ENCODE assay signal across 1 cellular context in genomic region chr3:114350271-114350670, GRCh38.
TF ChIP-seq lines count a peak whose summit lies in the region.

No MANE protein-coding gene starts in this region.

TF ChIP-seq in H1, 55 proteins besides CTCF, POLR2A, EP300 and RAD21:
- no peak for TF ChIP-seq TEAD4 (IDR thresholded peaks at IDR 0.05; ENCODE audit: low read depth, low read length)
- no peak for TF ChIP-seq RFX5 (IDR thresholded peaks at IDR 0.05; ENCODE audit: borderline replicate concordance, low read depth, low read length)
- no peak for TF ChIP-seq CHD1 (IDR thresholded peaks at IDR 0.05; ENCODE audit: low read depth, low read length)
- TF ChIP-seq PHF8 (conservative IDR thresholded peaks at IDR 0.05; ENCODE audit: low read depth, low read length), result no peak
- TF ChIP-seq SUZ12 (IDR thresholded peaks at IDR 0.05; ENCODE audit: low read length), result no peak
- no peak for TF ChIP-seq FOSL1 (IDR thresholded peaks at IDR 0.05; ENCODE audit: insufficient read depth, low read depth, low read length)
- TF ChIP-seq RXRA (IDR thresholded peaks at IDR 0.05; ENCODE audit: insufficient read depth, low read depth, low read length), result no peak
- no peak for TF ChIP-seq KDM1A (IDR thresholded peaks at IDR 0.05; ENCODE audit: borderline replicate concordance, low read length)
- no peak for TF ChIP-seq SP2 (IDR thresholded peaks at IDR 0.05; ENCODE audit: low read length)
- no peak for TF ChIP-seq BCL11A (IDR thresholded peaks at IDR 0.05; ENCODE audit: low read depth in 2 of 2, low read length in 2 of 2)
- no peak for TF ChIP-seq EGR1 (IDR thresholded peaks at IDR 0.05; ENCODE audit: borderline replicate concordance, low read depth, low read length)
- TF ChIP-seq RNF2 (IDR thresholded peaks at IDR 0.05; ENCODE audit: borderline replicate concordance, low read depth, low read length, missing control alignments, poor library complexity, severe bottlenecking), result no peak
- TF ChIP-seq POLR2AphosphoS5 (IDR thresholded peaks at IDR 0.05; ENCODE audit: low read depth, low read length), result no peak
- TF ChIP-seq SAP30 (IDR thresholded peaks at IDR 0.05; ENCODE audit: insufficient read depth, insufficient replicate concordance, low read length), result no peak
TF ChIP-seq in H1: peak in this region for 0.
